In genomic region chr1:207031632-207032258, GRCh38 we compare ENCODE assay signal across 1 cellular context.
TF ChIP-seq lines count a peak whose summit lies in the region.

No MANE protein-coding gene starts in this region.

TF ChIP-seq in SK-N-SH, 30 proteins besides CTCF, POLR2A, EP300 and RAD21 (continued from another document):
- TF ChIP-seq, protein P1, sequence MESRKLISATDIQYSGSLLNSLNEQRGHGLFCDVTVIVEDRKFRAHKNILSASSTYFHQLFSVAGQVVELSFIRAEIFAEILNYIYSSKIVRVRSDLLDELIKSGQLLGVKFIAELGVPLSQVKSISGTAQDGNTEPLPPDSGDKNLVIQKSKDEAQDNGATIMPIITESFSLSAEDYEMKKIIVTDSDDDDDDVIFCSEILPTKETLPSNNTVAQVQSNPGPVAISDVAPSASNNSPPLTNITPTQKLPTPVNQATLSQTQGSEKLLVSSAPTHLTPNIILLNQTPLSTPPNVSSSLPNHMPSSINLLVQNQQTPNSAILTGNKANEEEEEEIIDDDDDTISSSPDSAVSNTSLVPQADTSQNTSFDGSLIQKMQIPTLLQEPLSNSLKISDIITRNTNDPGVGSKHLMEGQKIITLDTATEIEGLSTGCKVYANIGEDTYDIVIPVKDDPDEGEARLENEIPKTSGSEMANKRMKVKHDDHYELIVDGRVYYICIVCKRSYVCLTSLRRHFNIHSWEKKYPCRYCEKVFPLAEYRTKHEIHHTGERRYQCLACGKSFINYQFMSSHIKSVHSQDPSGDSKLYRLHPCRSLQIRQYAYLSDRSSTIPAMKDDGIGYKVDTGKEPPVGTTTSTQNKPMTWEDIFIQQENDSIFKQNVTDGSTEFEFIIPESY (IDR thresholded peaks at IDR 0.05; ENCODE audit: borderline replicate concordance, low read depth): no peak
- TF ChIP-seq FOXM1 (IDR thresholded peaks at IDR 0.05; ENCODE audit: low read depth) (no peak), RXRA (IDR thresholded peaks at IDR 0.05; ENCODE audit: borderline replicate concordance, low read depth) (no peak), RCOR1 (IDR thresholded peaks at IDR 0.05; ENCODE audit: low read length) (no peak), MXI1 (IDR thresholded peaks at IDR 0.05; ENCODE audit: low read depth, low read length) (no peak), TCF12 (IDR thresholded peaks at IDR 0.05) (no peak), FOXJ3 (CRISPR knock-in tag; IDR thresholded peaks at IDR 0.05) (no peak), USF1 (IDR thresholded peaks at IDR 0.05; ENCODE audit: borderline replicate concordance, low read depth) (no peak), SMC3 (IDR thresholded peaks at IDR 0.05; ENCODE audit: low read depth, low read length) (no peak), JUND (IDR thresholded peaks at IDR 0.05) (no peak), YY1 (IDR thresholded peaks at IDR 0.05; ENCODE audit: low read depth) (no peak), NFIC (IDR thresholded peaks at IDR 0.05; ENCODE audit: borderline replicate concordance) (no peak)
